In genomic region chr21:28252923-28253322, GRCh38 we compare ENCODE assay signal across 18 cellular contexts.
DNase-seq lines count a peak whose midpoint lies in the region; ATAC-seq, FAIRE-seq and TF ChIP-seq lines count a peak whose summit lies in the region.
"Had no signal": no experiment of that assay in that cellular context is flagged by ENCODE, and none has a peak within 500 bp of the region (broad histone marks: within the 10 kb centered on the region; RNA-seq: fewer than 3 reads in every experiment).

No MANE protein-coding gene starts in this region.

- intact Hi-C loops in PC-9 (cut with micrococcal nuclease; ENCODE audit: unreplicated experiment), result no loop called here
- intact Hi-C loops in naive thymus-derived CD4-positive, alpha-beta T cell (cut with micrococcal nuclease), result no loop called here

- peaks cover 18% of the 10 kb centered on the region for H3K4me1 Mint-ChIP-seq in astrocyte (ENCODE audit: low read depth, unreplicated experiment)
- peaks cover 31% of the 10 kb centered on the region for H3K4me1 Mint-ChIP-seq in nephron
- H3K4me1 Mint-ChIP-seq in naive thymus-derived CD4-positive, alpha-beta T cell, result no peaks in the 10 kb centered on the region

- H3K4me1 ChIP-seq in ACC112 (ENCODE audit: control insufficient read depth, insufficient read depth, low read length, unreplicated experiment), result peaks cover 8% of the 10 kb centered on the region
- H3K4me1 ChIP-seq in astrocyte (ENCODE audit: insufficient read depth, low read length), result no peaks in the 10 kb centered on the region
- no peaks in the 10 kb centered on the region for H3K4me1 ChIP-seq in PC-9 (replicated peaks; ENCODE audit: insufficient read depth)
- H3K4me1 ChIP-seq in naive thymus-derived CD4-positive, alpha-beta T cell (ENCODE audit: control insufficient read depth in 2 of 2, insufficient read depth in 2 of 2, low read length in 2 of 2), result no peaks in the 10 kb centered on the region
- H3K4me1 ChIP-seq: SJSA1 had no signal

- H3K4me2 ChIP-seq in astrocyte (ENCODE audit: low read length), result peak overlapping the region; percentile 10
- no peak overlapping the region for H3K4me2 ChIP-seq in PC-9

- H3K27ac ChIP-seq in ACC112 (ENCODE audit: low read depth, low read length) (no peak overlapping the region), astrocyte (ENCODE audit: low read depth, low read length) (no peak overlapping the region), PC-9 (no peak overlapping the region)
- no peak overlapping the region for H3K27ac ChIP-seq in naive thymus-derived CD4-positive, alpha-beta T cell (ENCODE audit: low read depth, low read length)
- H3K27ac ChIP-seq: HL-60, SJSA1 had no signal

- FAIRE-seq in H54 (lab: Jason Lieb, UNC) (peak; percentile 33), astrocyte (lab: Jason Lieb, UNC) (no peak)
- FAIRE-seq: GM19239 had no signal

- H4K20me1 ChIP-seq in astrocyte (ENCODE audit: insufficient read depth, low read length), result no peaks in the 10 kb centered on the region
- no peaks in the 10 kb centered on the region for H4K20me1 ChIP-seq in PC-9 (ENCODE audit: insufficient read depth)

- no peaks in the 10 kb centered on the region for H3K9me2 ChIP-seq in PC-9 (ENCODE audit: insufficient read depth)

- H3K4me3 ChIP-seq in ACC112 (ENCODE audit: low read depth, low read length) (no peak overlapping the region), astrocyte (ENCODE audit: insufficient read depth, low read depth, low read length) (no peak overlapping the region), PC-9 (no peak overlapping the region)
- no peak overlapping the region for H3K4me3 ChIP-seq in naive thymus-derived CD4-positive, alpha-beta T cell (ENCODE audit: low read length)
- H3K4me3 ChIP-seq: SJSA1 had no signal

- BruUV-seq in PC-9 (replicated peaks; lab: Mats Ljungman, UMichigan), result no TSS peak

- H3K36me3 Mint-ChIP-seq in astrocyte (ENCODE audit: low read depth, unreplicated experiment) (no peaks in the 10 kb centered on the region), nephron (ENCODE audit: low read depth) (no peaks in the 10 kb centered on the region)
- H3K36me3 Mint-ChIP-seq in naive thymus-derived CD4-positive, alpha-beta T cell, result no peaks in the 10 kb centered on the region

- no peaks in the 10 kb centered on the region for H3K9me3 Mint-ChIP-seq in astrocyte (ENCODE audit: unreplicated experiment)
- no peaks in the 10 kb centered on the region for H3K9me3 Mint-ChIP-seq in nephron
- H3K9me3 Mint-ChIP-seq in naive thymus-derived CD4-positive, alpha-beta T cell, result no peaks in the 10 kb centered on the region

- TF ChIP-seq CTCF in astrocyte (IDR thresholded peaks at IDR 0.05; ENCODE audit: insufficient read depth, low read depth, low read length) (no peak), nephron (IDR thresholded peaks at IDR 0.05; ENCODE audit: unreplicated experiment in 3 of 3) (no peak), PC-9 (conservative IDR thresholded peaks at IDR 0.05) (no peak)

- H3K36me3 ChIP-seq in ACC112 (ENCODE audit: insufficient read depth, low read length) (no peaks in the 10 kb centered on the region), astrocyte (ENCODE audit: insufficient read depth, low read length) (no peaks in the 10 kb centered on the region), PC-9 (ENCODE audit: low read depth) (no peaks in the 10 kb centered on the region)
- no peaks in the 10 kb centered on the region for H3K36me3 ChIP-seq in naive thymus-derived CD4-positive, alpha-beta T cell (ENCODE audit: control insufficient read depth in 2 of 3, insufficient read depth in 3 of 3, low read length in 3 of 3)
- H3K36me3 ChIP-seq: SJSA1 had no signal

- CTCF ChIA-PET in PC-9 (lab: Charles Lee), result no interaction called here
- CTCF ChIA-PET in naive thymus-derived CD4-positive, alpha-beta T cell (lab: Charles Lee), result no interaction called here

- H3K79me2 ChIP-seq in ACC112 (ENCODE audit: control insufficient read depth, insufficient read depth, low read length, unreplicated experiment), result no peaks in the 10 kb centered on the region
- no peaks in the 10 kb centered on the region for H3K79me2 ChIP-seq in astrocyte (ENCODE audit: insufficient read depth, low read length)
- no peaks in the 10 kb centered on the region for H3K79me2 ChIP-seq in PC-9 (ENCODE audit: low read depth)

- H3K27me3 ChIP-seq in ACC112 (ENCODE audit: insufficient read depth, low read length) (no peaks in the 10 kb centered on the region), astrocyte (ENCODE audit: insufficient read depth, low read length) (no peaks in the 10 kb centered on the region), PC-9 (ENCODE audit: insufficient read depth, low read depth) (no peaks in the 10 kb centered on the region)
- H3K27me3 ChIP-seq in naive thymus-derived CD4-positive, alpha-beta T cell (ENCODE audit: control insufficient read depth in 2 of 2, insufficient read depth in 2 of 2, low read length in 2 of 2), result no peaks in the 10 kb centered on the region
- H3K27me3 ChIP-seq: SJSA1 had no signal

- no peak for ATAC-seq in naive thymus-derived CD4-positive, alpha-beta T cell

- H2AFZ ChIP-seq in ACC112 (ENCODE audit: low read length, unreplicated experiment), result peak overlapping the region; percentile 56
- no peak overlapping the region for H2AFZ ChIP-seq in astrocyte (ENCODE audit: low read depth, low read length)
- no peak overlapping the region for H2AFZ ChIP-seq in PC-9

- H3K27me3 Mint-ChIP-seq in astrocyte (ENCODE audit: low read depth, unreplicated experiment) (no peaks in the 10 kb centered on the region), nephron (ENCODE audit: low read depth) (no peaks in the 10 kb centered on the region)
- peaks cover 0 to 5% (median 0%) of the 10 kb centered on the region in 5 donors for H3K27me3 Mint-ChIP-seq in naive thymus-derived CD4-positive, alpha-beta T cell

- no peaks in the 10 kb centered on the region for H3K9me3 ChIP-seq in astrocyte (ENCODE audit: insufficient read depth, low read depth, low read length)
- H3K9me3 ChIP-seq in PC-9 (ENCODE audit: insufficient read depth, low read depth), result no peaks in the 10 kb centered on the region
- no peaks in the 10 kb centered on the region for H3K9me3 ChIP-seq in naive thymus-derived CD4-positive, alpha-beta T cell (ENCODE audit: control insufficient read depth in 2 of 3, low read length in 3 of 3)
- H3K9me3 ChIP-seq: SJSA1 had no signal

- no peak for TF ChIP-seq POLR2A in H54 (IDR thresholded peaks at IDR 0.05; ENCODE audit: low read depth, low read length)

- POLR2A ChIA-PET in PC-9 (lab: Charles Lee; ENCODE audit: unreplicated experiment), result interaction anchor here (0.6 kb wide), 1 partner anchor 526 kb away, joined by 4 read pairs; no protein-coding TSS in a partner anchor
- POLR2A ChIA-PET in naive thymus-derived CD4-positive, alpha-beta T cell (lab: Charles Lee), result no interaction called here

- no peaks in the 10 kb centered on the region for H3F3A ChIP-seq in PC-9 (ENCODE audit: insufficient read depth, low read depth)

- H3K4me3 Mint-ChIP-seq in astrocyte (ENCODE audit: unreplicated experiment), result no peak overlapping the region
- no peak overlapping the region for H3K4me3 Mint-ChIP-seq in nephron
- H3K4me3 Mint-ChIP-seq in naive thymus-derived CD4-positive, alpha-beta T cell, result no peak overlapping the region

- DNase-seq in H54 (ENCODE audit: insufficient read length, low spot score) (no peak), astrocyte (ENCODE audit: low read depth) (no peak), PC-9 (no peak), NAMALWA (ENCODE audit: low spot score) (no peak), DMS53 (lab: John Stamatoyannopoulos, UW) (no peak)
- no peak for DNase-seq in naive thymus-derived CD4-positive, alpha-beta T cell
- DNase-seq: C1 segment of cervical spinal cord, H7, NCI-H1417 treated with DMSO at 0.1 percent for 48 hours, NCI-H2029, NCI-H2171 treated with DMSO at 0.1 percent for 48 hours, NCI-H748 treated with DMSO at 0.1 percent for 48 hours, OCI-M1 had no signal

- H3K27ac Mint-ChIP-seq in astrocyte (ENCODE audit: unreplicated experiment) (peak overlapping the region; percentile 4), nephron (peak overlapping the region; percentile 30 to 82 (median 70))
- H3K27ac Mint-ChIP-seq in naive thymus-derived CD4-positive, alpha-beta T cell, result no peak overlapping the region

- no peak overlapping the region for H3K9ac ChIP-seq in astrocyte (ENCODE audit: low read length)

Comparison
In these comparisons a context has a peak if more than half of its experiments do, and no peak if none do; other contexts are left out.
1. H3K27ac Mint-ChIP-seq: peak in astrocyte (single experiment) and nephron (3 of 3); none in naive thymus-derived CD4-positive, alpha-beta T cell (0 of 9).